ENCODE assay signal across 15 cellular contexts in the genomic region with DNA sequence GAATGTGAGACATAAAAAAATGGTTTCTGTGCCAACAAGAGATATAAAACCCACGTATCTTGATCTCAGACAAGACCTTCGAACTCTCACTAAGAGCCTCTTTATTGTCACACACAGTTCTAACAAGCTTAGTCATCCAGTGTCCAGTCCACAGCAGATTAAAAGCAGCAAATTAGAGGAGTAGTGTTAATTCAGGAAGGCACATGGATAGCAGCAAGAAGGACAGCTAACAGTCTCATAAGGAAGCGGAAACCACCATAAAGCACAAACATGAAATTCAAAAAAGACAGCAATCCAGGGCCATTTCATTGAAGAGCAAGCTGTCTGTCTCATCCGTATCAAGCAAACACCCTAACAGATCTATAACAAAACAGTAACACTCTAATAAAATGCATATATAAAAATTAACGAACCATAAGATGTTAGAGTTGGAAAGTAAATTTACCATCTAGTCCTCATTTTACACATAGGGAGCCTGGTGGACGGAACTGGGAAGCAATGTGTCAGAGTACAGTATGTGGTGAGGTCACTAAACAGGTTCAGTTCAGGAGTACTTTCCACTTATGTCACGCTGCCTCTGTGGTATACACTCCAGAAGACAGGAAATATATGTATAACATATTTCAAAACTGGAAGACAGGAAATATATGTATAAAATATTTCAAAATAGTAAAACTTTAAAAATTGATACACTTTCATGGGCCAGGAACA. TPM values are rescaled to one million over a fixed set of nuclear protein-coding genes. Genes with fewer than 3 reads are reported as not detected.
DNase-seq lines count a peak whose midpoint lies in the region; FAIRE-seq and TF ChIP-seq lines count a peak whose summit lies in the region.
"Had no signal": no experiment of that assay in that cellular context is flagged by ENCODE, and none has a peak within 500 bp of the region (broad histone marks: within the 10 kb centered on the region; RNA-seq: fewer than 3 reads in every experiment).

No MANE protein-coding gene starts in this region.

- no peaks in the 10 kb centered on the region for H3K27me3 ChIP-seq in endothelial cell of umbilical vein (ENCODE audit: control insufficient read depth in 2 of 2, insufficient read depth in 2 of 2, low read length in 2 of 2)
- H3K27me3 ChIP-seq: foreskin keratinocyte, tibial nerve had no signal

- POLR2A ChIA-PET in endothelial cell of umbilical vein (lab: Charles Lee) = no interaction called here

- no peaks in the 10 kb centered on the region for H3K9me1 ChIP-seq in endothelial cell of umbilical vein (replicated peaks; ENCODE audit: control insufficient read depth, extremely low read depth, insufficient read depth, low read length)

- H3K9me3 ChIP-seq in endothelial cell of umbilical vein (replicated peaks; ENCODE audit: control insufficient read depth, insufficient read depth, low read length) = no peaks in the 10 kb centered on the region
- H3K9me3 ChIP-seq: Caco-2, tibial nerve had no signal

- no peak overlapping the region for H3K27ac ChIP-seq in endothelial cell of umbilical vein (ENCODE audit: insufficient read depth, low read depth, low read length)
- H3K27ac ChIP-seq: foreskin keratinocyte, tibial nerve had no signal

- dilution Hi-C loops in endothelial cell of umbilical vein (cut with MboI; ENCODE audit: extremely low pct_ligation_motif_present, low sequenced_read_pairs) = no loop called here

- DNase-seq in NOMO-1 treated with DMSO at 0.1 percent for 48 hours (lab: John Stamatoyannopoulos, UW; ENCODE audit: unreplicated experiment) (peak; percentile 32), NOMO-1 treated with dmso at 0.1 percent for 144 hours (lab: John Stamatoyannopoulos, UW; ENCODE audit: unreplicated experiment) (no peak), OCI-M1 (lab: John Stamatoyannopoulos, UW) (peak; percentile 63), endothelial cell of umbilical vein (ENCODE audit: low read depth, low spot score) (peak; percentile 23), renal cortical epithelial cell (ENCODE audit: low read depth) (peak; percentile 37), SKM-1 (lab: John Stamatoyannopoulos, UW; ENCODE audit: unreplicated experiment) (no peak), NCI-H524 (lab: John Stamatoyannopoulos, UW) (no peak)
- no peak for DNase-seq in T-helper 2 cell treated with Interferon-gamma antibody and Interleukin-4, amounts not matched to agents 5 μg/mL and 100 μg/mL, for 36 hours (ENCODE audit: low spot score)
- DNase-seq: Caco-2, foreskin keratinocyte had no signal

- no peak overlapping the region for H3K27ac Mint-ChIP-seq in T-helper 2 cell treated with Interferon-gamma antibody and Interleukin-4, amounts not matched to agents 5 μg/mL and 100 μg/mL, for 36 hours
- H3K27ac Mint-ChIP-seq: nephron; T-helper 1 cell treated with Interleukin-12 subunit alpha and Interleukin-12 subunit beta and Interleukin-4 antibody, amounts not matched to agents 30 μg/mL and 1 μg/mL, for 36 hours had no signal

- no peak for TF ChIP-seq POLR2A in endothelial cell of umbilical vein (IDR thresholded peaks at IDR 0.05; ENCODE audit: low read depth, low read length)

- peaks cover 89% of the 10 kb centered on the region for H3K79me2 ChIP-seq in endothelial cell of umbilical vein (ENCODE audit: control insufficient read depth, insufficient read depth, low read length)

- H3K4me1 Mint-ChIP-seq in T-helper 2 cell treated with Interferon-gamma antibody and Interleukin-4, amounts not matched to agents 5 μg/mL and 100 μg/mL, for 36 hours (ENCODE audit: low read depth) = peaks cover 13% of the 10 kb centered on the region
- H3K4me1 Mint-ChIP-seq: nephron had no signal

- intact Hi-C loops in endothelial cell of umbilical vein (cut with micrococcal nuclease) = no loop called here

- H3K4me3 Mint-ChIP-seq in T-helper 2 cell treated with Interferon-gamma antibody and Interleukin-4, amounts not matched to agents 5 μg/mL and 100 μg/mL, for 36 hours = no peak overlapping the region
- H3K4me3 Mint-ChIP-seq: nephron; T-helper 1 cell treated with Interleukin-12 subunit alpha and Interleukin-12 subunit beta and Interleukin-4 antibody, amounts not matched to agents 30 μg/mL and 1 μg/mL, for 36 hours had no signal

- no peaks in the 10 kb centered on the region for H3K9me3 Mint-ChIP-seq in T-helper 2 cell treated with Interferon-gamma antibody and Interleukin-4, amounts not matched to agents 5 μg/mL and 100 μg/mL, for 36 hours
- H3K9me3 Mint-ChIP-seq: nephron; T-helper 1 cell treated with Interleukin-12 subunit alpha and Interleukin-12 subunit beta and Interleukin-4 antibody, amounts not matched to agents 30 μg/mL and 1 μg/mL, for 36 hours had no signal

- peaks cover 15% of the 10 kb centered on the region for H3K36me3 Mint-ChIP-seq in T-helper 2 cell treated with Interferon-gamma antibody and Interleukin-4, amounts not matched to agents 5 μg/mL and 100 μg/mL, for 36 hours (ENCODE audit: low read depth)

- no peak overlapping the region for H3K9ac ChIP-seq in endothelial cell of umbilical vein (replicated peaks; ENCODE audit: extremely low read depth, insufficient read depth, low read length)

- H3K4me3 ChIP-seq in endothelial cell of umbilical vein (replicated peaks in 1 of 3; ENCODE audit: insufficient read depth in 1 of 3, low read depth in 1 of 3, low read length in 3 of 3) = no peak overlapping the region
- H3K4me3 ChIP-seq: tibial nerve had no signal

- H3K36me3 ChIP-seq in endothelial cell of umbilical vein (ENCODE audit: control insufficient read depth in 2 of 2, extremely low read depth in 1 of 2, insufficient read depth in 2 of 2, low read length in 2 of 2) = peaks cover 0 to 2% of the 10 kb centered on the region in 2 experiments
- H3K36me3 ChIP-seq: tibial nerve had no signal

- H3K27me3 Mint-ChIP-seq in T-helper 2 cell treated with Interferon-gamma antibody and Interleukin-4, amounts not matched to agents 5 μg/mL and 100 μg/mL, for 36 hours (ENCODE audit: low read depth) = no peaks in the 10 kb centered on the region

- no peak overlapping the region for H2AFZ ChIP-seq in endothelial cell of umbilical vein (ENCODE audit: low read depth, low read length)

- BruUV-seq in endothelial cell of umbilical vein (replicated peaks; lab: Mats Ljungman, UMichigan) = no TSS peak

- TF ChIP-seq CTCF in endothelial cell of umbilical vein (IDR thresholded peaks at IDR 0.05; ENCODE audit: extremely low read depth in 1 of 2, insufficient read depth in 1 of 2, low read depth in 1 of 2, low read length in 2 of 2) = no peak

- H3K4me2 ChIP-seq in endothelial cell of umbilical vein (ENCODE audit: insufficient read depth, low read length) = no peak overlapping the region

- peaks cover 13% of the 10 kb centered on the region for H4K20me1 ChIP-seq in endothelial cell of umbilical vein (replicated peaks; ENCODE audit: control insufficient read depth, extremely low read depth, insufficient read depth, low read length)

- CTCF ChIA-PET in endothelial cell of umbilical vein (lab: Charles Lee) = interaction anchor here (0.8 to 1.9 kb wide), 3 partner anchors 9 to 61 kb away, joined by 3 to 5 read pairs (median 4); no protein-coding TSS in a partner anchor

- peaks cover 9% of the 10 kb centered on the region for H3K4me1 ChIP-seq in endothelial cell of umbilical vein (ENCODE audit: control insufficient read depth, extremely low read depth, insufficient read depth, low read length)

- FAIRE-seq in endothelial cell of umbilical vein (lab: Jason Lieb, UNC) = peak; percentile 55
- FAIRE-seq: A204.1, islet of Langerhans had no signal

TF ChIP-seq in endothelial cell of umbilical vein, 7 proteins besides CTCF, POLR2A, EP300 and RAD21:
- no peak for TF ChIP-seq GATA2 (IDR thresholded peaks at IDR 0.05; ENCODE audit: insufficient read depth, insufficient read length, low read depth, low read length)
- TF ChIP-seq, protein P1, sequence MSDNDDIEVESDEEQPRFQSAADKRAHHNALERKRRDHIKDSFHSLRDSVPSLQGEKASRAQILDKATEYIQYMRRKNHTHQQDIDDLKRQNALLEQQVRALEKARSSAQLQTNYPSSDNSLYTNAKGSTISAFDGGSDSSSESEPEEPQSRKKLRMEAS (IDR thresholded peaks at IDR 0.05; ENCODE audit: insufficient read depth, insufficient read length) = no peak
- no peak for TF ChIP-seq EZH2 (IDR thresholded peaks at IDR 0.05; ENCODE audit: borderline replicate concordance, low read depth, low read length, severe bottlenecking)
- no peak for TF ChIP-seq JUN (IDR thresholded peaks at IDR 0.05; ENCODE audit: borderline replicate concordance, insufficient read depth, insufficient read length, low read depth)
- TF ChIP-seq FOS (IDR thresholded peaks at IDR 0.05; ENCODE audit: borderline replicate concordance, insufficient read depth, low read length) = no peak
- no peak for TF ChIP-seq POLR2AphosphoS5 (IDR thresholded peaks at IDR 0.05; ENCODE audit: insufficient read depth, low read depth, low read length)
- no peak for TF ChIP-seq MYC (IDR thresholded peaks at IDR 0.05; ENCODE audit: low read depth, low read length)

RNA-seq across cellular contexts. Expression of a gene that starts 18.3 kb away (rescaled TPM):
- total RNA-seq in endothelial cell of umbilical vein (116 and 127 TPM in 2 replicates), renal cortical epithelial cell (12.9 and 70.6 TPM in 2 replicates)
- 29.2 and 31.0 TPM in 2 replicates for polyA plus RNA-seq in endothelial cell of umbilical vein
- 41.4 and 42.4 TPM in 2 replicates for polyA plus RNA-seq in endothelial cell of umbilical vein (2011; cell fraction: cytosol; rRNA removed)
- 86.7 and 94.8 TPM in 2 replicates for polyA plus RNA-seq in endothelial cell of umbilical vein (2011; cell fraction: nucleus; rRNA removed)
- polyA plus RNA-seq in endothelial cell of umbilical vein (2012) = 45.3 and 54.2 TPM in 2 replicates
- polyA minus RNA-seq in endothelial cell of umbilical vein = 94.4 and 98.8 TPM in 2 replicates
- 11.4 TPM for polyA minus RNA-seq in endothelial cell of umbilical vein (2011; cell fraction: cytosol; rRNA and poly(A)+ RNA removed)
- 152 and 180 TPM in 2 replicates for polyA minus RNA-seq in endothelial cell of umbilical vein (2011; cell fraction: nucleus; rRNA and poly(A)+ RNA removed)

Comparison
In these comparisons a context has a peak if more than half of its experiments do, and no peak if none do; other contexts are left out.
1. DNase-seq: peak in NOMO-1 treated with DMSO at 0.1 percent for 48 hours (single experiment), OCI-M1 (single experiment), endothelial cell of umbilical vein (single experiment) and renal cortical epithelial cell (single experiment); none in NOMO-1 treated with dmso at 0.1 percent for 144 hours (single experiment), SKM-1 (single experiment), T-helper 2 cell treated with Interferon-gamma antibody and Interleukin-4, amounts not matched to agents 5 μg/mL and 100 μg/mL, for 36 hours (single experiment) and NCI-H524 (0 of 2).